ENCODE assay signal across 24 cellular contexts in genomic region chr14:79101388-79101787, GRCh38.
"Had no signal": no experiment of that assay in that cellular context is flagged by ENCODE, and none has a peak within 500 bp of the region (broad histone marks: within the 10 kb centered on the region; RNA-seq: fewer than 3 reads in every experiment).

No MANE protein-coding gene starts in this region.

- H3K9me3 ChIP-seq: left ventricle myocardium inferior, pancreas, prostate gland, suprapubic skin, thoracic aorta, tibial artery, upper lobe of right lung had no signal

- H3K36me3 Mint-ChIP-seq: mesothelial cell of epicardium; naive B cell; natural killer cell; stimulated activated effector memory CD8-positive, alpha-beta T cell treated with anti-CD3 and anti-CD28 coated beads, Interleukin-12 subunit alpha, Interleukin-12 subunit beta, amount 100 ng/mL, for 72 hours had no signal

- H3K4me3 ChIP-seq: hepatocyte, left ventricle myocardium inferior, lung, pancreas, prostate gland, skin epidermis, suprapubic skin, thoracic aorta, tibial artery, upper lobe of right lung had no signal

- H3K4me1 ChIP-seq: left ventricle myocardium inferior, pancreas, prostate gland, suprapubic skin, tibial artery, upper lobe of right lung had no signal

- H3K4me1 Mint-ChIP-seq: naive B cell; natural killer cell; stimulated activated effector memory CD8-positive, alpha-beta T cell treated with anti-CD3 and anti-CD28 coated beads, Interleukin-12 subunit alpha, Interleukin-12 subunit beta, amount 100 ng/mL, for 72 hours had no signal

- H3K27ac Mint-ChIP-seq: mesothelial cell of epicardium; naive B cell; natural killer cell; stimulated activated effector memory CD8-positive, alpha-beta T cell treated with anti-CD3 and anti-CD28 coated beads, Interleukin-12 subunit alpha, Interleukin-12 subunit beta, amount 100 ng/mL, for 72 hours; stimulated activated naive CD8-positive, alpha-beta T cell treated with anti-CD3 and anti-CD28 coated beads, Interleukin-15, Interleukin-2, amounts not matched to agents 100 ng/mL and 50 ng/mL, for 24 hours had no signal

- DNase-seq: islet precursor cell; left ventricle myocardium inferior; mesendoderm; naive B cell; natural killer cell; pancreas; retina; right cardiac atrium; stimulated activated CD4-positive, alpha-beta T cell treated with anti-CD3 and anti-CD28 coated beads, Interleukin-12 subunit alpha, Interleukin-12 subunit beta, amount 100 ng/mL, for 4 hours; stimulated activated CD4-positive, alpha-beta T cell treated with anti-CD3 and anti-CD28 coated beads, Interleukin-4, amount 100 ng/mL, for 24 hours; stimulated activated naive CD4-positive, alpha-beta T cell; tibial artery; trophoblast cell; upper lobe of right lung had no signal

- H3K27ac ChIP-seq: hepatocyte, left ventricle myocardium inferior, pancreas, prostate gland, skin epidermis, suprapubic skin, thoracic aorta, tibial artery, upper lobe of right lung had no signal

- ATAC-seq: natural killer cell; pancreas; right cardiac atrium; sciatic nerve; stimulated activated effector memory CD8-positive, alpha-beta T cell treated with anti-CD3 and anti-CD28 coated beads, Interleukin-12 subunit alpha, Interleukin-12 subunit beta, amount 100 ng/mL, for 72 hours; upper lobe of right lung had no signal

- H3K27me3 ChIP-seq: hepatocyte, pancreas, suprapubic skin, tibial artery, upper lobe of right lung had no signal

- H3K27me3 Mint-ChIP-seq: naive B cell; stimulated activated naive CD8-positive, alpha-beta T cell treated with anti-CD3 and anti-CD28 coated beads, Interleukin-15, Interleukin-2, amounts not matched to agents 100 ng/mL and 50 ng/mL, for 24 hours had no signal

- H3K4me3 Mint-ChIP-seq: mesothelial cell of epicardium; naive B cell; natural killer cell; stimulated activated effector memory CD8-positive, alpha-beta T cell treated with anti-CD3 and anti-CD28 coated beads, Interleukin-12 subunit alpha, Interleukin-12 subunit beta, amount 100 ng/mL, for 72 hours; stimulated activated naive CD8-positive, alpha-beta T cell treated with anti-CD3 and anti-CD28 coated beads, Interleukin-15, Interleukin-2, amounts not matched to agents 100 ng/mL and 50 ng/mL, for 24 hours had no signal

- H3K36me3 ChIP-seq: left ventricle myocardium inferior, pancreas, prostate gland, suprapubic skin, thoracic aorta, tibial artery, upper lobe of right lung had no signal

- H3K4me2 ChIP-seq: hepatocyte had no signal
